8 cellular contexts compared by ENCODE assay signal in the genomic region with DNA sequence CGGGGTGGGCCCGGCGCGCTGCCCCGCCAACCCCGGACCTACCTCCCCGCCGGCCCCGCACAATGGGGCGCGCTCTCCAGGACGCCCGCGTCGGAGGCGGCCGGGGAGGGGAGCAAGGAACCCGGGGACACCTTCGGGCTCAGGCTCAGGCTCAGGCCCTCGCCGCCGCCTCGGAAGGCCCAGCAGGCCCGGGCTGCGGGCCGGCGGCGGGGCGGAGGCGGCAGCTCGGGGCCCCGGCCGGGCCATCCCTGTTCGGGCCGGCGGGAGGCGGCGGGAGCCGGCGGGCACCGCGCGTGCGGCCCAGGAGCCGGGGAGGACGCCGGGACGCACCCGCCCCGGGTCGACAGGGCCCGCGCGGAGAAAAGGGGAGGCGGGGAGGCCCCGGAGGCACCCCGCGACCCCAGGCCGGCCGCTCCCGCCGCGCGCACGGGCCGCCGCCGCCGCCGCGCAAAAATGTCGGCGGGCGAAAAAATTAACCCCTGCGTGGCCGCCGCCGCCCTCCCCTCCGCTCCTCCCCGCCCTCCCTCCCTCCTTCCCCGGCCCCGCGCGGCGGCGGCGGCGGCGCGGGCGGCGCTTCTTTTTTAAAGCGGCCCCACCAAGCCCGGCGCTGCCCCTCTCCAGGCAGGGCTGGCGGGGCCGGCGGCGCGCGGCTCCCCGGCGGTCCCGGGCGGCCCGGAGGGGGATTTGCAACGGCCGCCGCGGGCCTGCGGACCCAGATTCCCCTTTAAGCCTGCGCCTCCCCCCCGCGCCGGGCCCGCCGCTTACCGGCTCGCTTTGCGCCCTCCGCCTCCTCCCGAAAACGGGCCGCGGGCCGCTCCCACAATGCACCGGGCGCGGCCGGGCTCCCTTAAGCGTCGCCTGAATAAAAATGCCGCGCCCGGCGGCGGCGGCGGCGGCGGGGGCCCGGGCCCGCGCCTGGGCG. TPM values are rescaled to one million over a fixed set of nuclear protein-coding genes. Genes with fewer than 3 reads are reported as not detected.
DNase-seq lines count a peak whose midpoint lies in the region; ATAC-seq and TF ChIP-seq lines count a peak whose summit lies in the region.

No MANE protein-coding gene starts in this region.

- peak overlapping the region; percentile 76 for H3K9ac ChIP-seq in mesendoderm (ENCODE audit: low read length)

- ATAC-seq in GM18909 (IDR thresholded peaks at IDR 0.05; ENCODE audit: poor library complexity, unreplicated experiment) (peak; percentile 53), HG03159 (IDR thresholded peaks at IDR 0.05; ENCODE audit: unreplicated experiment) (peak; percentile 48)
- ATAC-seq in effector memory CD8-positive, alpha-beta T cell (replicated peaks), result peak; percentile 66

- H2BK5ac ChIP-seq in mesendoderm (ENCODE audit: low read length), result peak overlapping the region; percentile 39

- DNase-seq in AG09309 (ENCODE audit: low read depth) (no peak), NCI-H82 (lab: John Stamatoyannopoulos, UW) (peak; percentile 83), mesendoderm (peak; percentile 83)
- DNase-seq in activated CD8-positive, alpha-beta memory T cell treated with anti-CD3 and anti-CD28 coated beads for 4 hours (ENCODE audit: low read depth in 2 of 2), result peak; percentile 47 to 51
- DNase-seq in effector memory CD8-positive, alpha-beta T cell, result peak; percentile 60 to 67 (median 67)
- DNase-seq in stimulated activated CD8-positive, alpha-beta memory T cell treated with anti-CD3 and anti-CD28 coated beads, Interleukin-12 subunit alpha, Interleukin-12 subunit beta, amount 100 ng/mL, for 4 hours (ENCODE audit: low read depth), result peak; percentile 70

- H3K36me3 ChIP-seq in mesendoderm (ENCODE audit: control insufficient read depth, insufficient read depth, low read length), result no peaks in the 10 kb centered on the region

- H3K27ac ChIP-seq in mesendoderm (ENCODE audit: low read depth, low read length), result peak overlapping the region; percentile 99

- H3K9me3 Mint-ChIP-seq in effector memory CD8-positive, alpha-beta T cell, result no peaks in the 10 kb centered on the region

- H3K79me1 ChIP-seq in mesendoderm (ENCODE audit: low read length), result peaks cover 3% of the 10 kb centered on the region

- H3K56ac ChIP-seq in mesendoderm (ENCODE audit: low read length), result peak overlapping the region; percentile 92

- H3K27me3 Mint-ChIP-seq in effector memory CD8-positive, alpha-beta T cell, result peaks cover 3 to 7% of the 10 kb centered on the region in 2 donors

- no CpG with 5 or more reads among the region's 145 CpGs for WGBS in mesendoderm (ENCODE audit: extremely low coverage, insufficient coverage, low lambda C conversion rate)

- H3K27ac Mint-ChIP-seq in effector memory CD8-positive, alpha-beta T cell, result peak overlapping the region; percentile 68 to 87

- no peak overlapping the region for H4K5ac ChIP-seq in mesendoderm (ENCODE audit: low read length)

- H3K18ac ChIP-seq in mesendoderm (ENCODE audit: low read length), result peak overlapping the region; percentile 100

- no peak overlapping the region for H3K23ac ChIP-seq in mesendoderm (ENCODE audit: low read length)

- H3K36me3 Mint-ChIP-seq in effector memory CD8-positive, alpha-beta T cell (ENCODE audit: insufficient read depth), result peaks cover 18% of the 10 kb centered on the region

- H3K4me3 ChIP-seq in AG09309 (ENCODE audit: control insufficient read depth, low read depth, low read length), result peak overlapping the region; percentile 72
- H3K4me3 ChIP-seq in mesendoderm (ENCODE audit: low read length), result peak overlapping the region; percentile 76

- peaks cover 43% of the 10 kb centered on the region for H3K79me2 ChIP-seq in mesendoderm (ENCODE audit: control insufficient read depth, insufficient read depth, low read length)

- no peak overlapping the region for H2AK5ac ChIP-seq in mesendoderm (ENCODE audit: low read length)

- peak overlapping the region; percentile 100 for H3K4ac ChIP-seq in mesendoderm (ENCODE audit: low read depth, low read length)

- H3K4me3 Mint-ChIP-seq in effector memory CD8-positive, alpha-beta T cell, result peak overlapping the region; percentile 75 to 89

- peak overlapping the region; percentile 99 for H4K8ac ChIP-seq in mesendoderm (ENCODE audit: low read depth, low read length)

- no peak for TF ChIP-seq CTCF in AG09309 (IDR thresholded peaks at IDR 0.05; ENCODE audit: control insufficient read depth, insufficient read depth, low read depth, low read length, missing control alignments)

- H3K4me1 ChIP-seq in mesendoderm (ENCODE audit: control insufficient read depth, low read depth, low read length), result peaks cover 7% of the 10 kb centered on the region

- H3K27me3 ChIP-seq in mesendoderm (ENCODE audit: insufficient read depth, low read length, poor library complexity), result no peaks in the 10 kb centered on the region

- H2BK15ac ChIP-seq in mesendoderm (replicated peaks; ENCODE audit: low read depth), result no peak overlapping the region

- H3K4me2 ChIP-seq in mesendoderm (ENCODE audit: low read length), result no peak overlapping the region

- H2BK120ac ChIP-seq in mesendoderm (ENCODE audit: low read depth, low read length), result peak overlapping the region; percentile 99

- peaks cover 25 to 29% of the 10 kb centered on the region in 2 donors for H3K4me1 Mint-ChIP-seq in effector memory CD8-positive, alpha-beta T cell (ENCODE audit: low read depth in 2 of 2)

RNA-seq across cellular contexts. Expression of gene SEPHS1, which starts 0.6 kb away (rescaled TPM):
- polyA plus RNA-seq in mesendoderm (2013, experiment 1 of 2), result 416 TPM
- 439 TPM for polyA plus RNA-seq in mesendoderm (2013, experiment 2 of 2)

RNA-seq across cellular contexts. Expression of gene PHYH, which starts 47.6 kb away (rescaled TPM):
- 10.2 TPM for polyA plus RNA-seq in mesendoderm (2013, experiment 1 of 2)
- 11.0 TPM for polyA plus RNA-seq in mesendoderm (2013, experiment 2 of 2)
